ENCODE assay signal across 23 cellular contexts in the genomic region with DNA sequence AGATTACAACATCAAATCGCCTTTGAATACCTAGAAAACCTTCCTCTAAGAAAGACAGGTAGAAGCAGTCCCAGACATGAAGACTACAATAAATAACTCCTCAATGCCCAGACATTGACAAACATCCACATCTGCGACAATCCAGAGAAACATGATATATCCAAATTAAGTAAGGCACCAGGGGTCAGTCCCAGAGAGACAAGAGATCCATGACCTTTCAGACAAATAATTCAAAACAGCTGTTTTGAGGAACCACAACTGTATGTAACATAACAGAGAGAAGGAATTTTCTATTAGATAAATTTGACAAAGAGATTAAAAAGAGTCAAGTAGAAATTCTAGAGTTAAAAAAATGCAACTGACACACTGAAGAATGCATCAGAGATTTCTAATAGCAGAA.
"Had no signal": no experiment of that assay in that cellular context is flagged by ENCODE, and none has a peak within 500 bp of the region (broad histone marks: within the 10 kb centered on the region; RNA-seq: fewer than 3 reads in every experiment).

No MANE protein-coding gene starts in this region.

- H3K4me1 ChIP-seq: SJSA1 had no signal

- FAIRE-seq: HepG2, RCC 7860 had no signal

- H3K9me3 ChIP-seq: SJSA1 had no signal

- H3K27me3 ChIP-seq: SJSA1 had no signal

- DNase-seq: IMR-90, Karpas-422, KG1, MM.1S, NCI-H1092 treated with DMSO at 0.1 percent for 48 hours, NCI-H1436, NCI-H187, NCI-H2029, NCI-H2081 treated with DMSO at 0.1 percent for 48 hours, NCI-H2171, NCI-H226, NCI-H446, NCI-H510A, NCI-H524 treated with DMSO at 0.1 percent for 48 hours, NCI-H69, NCI-H774, Right ventricle myocardium superior, RPMI8226, SIG-M5 had no signal

- H3K27ac ChIP-seq: SJSA1, SK-N-MC had no signal

- H3K4me3 ChIP-seq: SJSA1, SK-N-MC had no signal

- H3K36me3 ChIP-seq: SJSA1 had no signal

- ATAC-seq: HepG2 had no signal
